In the genomic region with DNA sequence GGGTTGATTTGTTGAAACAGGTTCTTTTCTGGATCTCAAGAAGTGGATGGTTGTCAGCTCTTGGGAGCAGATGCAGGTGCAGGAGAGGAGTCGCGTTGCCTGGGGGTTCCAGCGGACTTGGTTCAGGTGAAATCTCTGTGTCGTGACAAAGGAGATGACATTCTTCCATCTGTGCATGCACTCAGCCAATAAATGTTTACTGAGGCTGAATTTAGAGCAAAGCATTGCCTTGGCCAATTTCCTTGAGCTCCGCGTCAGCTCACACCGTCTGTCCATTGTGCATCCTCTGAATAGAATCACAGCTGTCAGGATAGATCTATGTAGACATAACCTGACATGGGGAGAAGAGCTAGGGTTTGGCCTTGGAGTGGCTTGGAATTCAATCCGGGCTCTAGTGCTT, we compare ENCODE assay signal across 14 cellular contexts.
"Had no signal": no experiment of that assay in that cellular context is flagged by ENCODE, and none has a peak within 500 bp of the region (broad histone marks: within the 10 kb centered on the region; RNA-seq: fewer than 3 reads in every experiment).

No MANE protein-coding gene starts in this region.

- DNase-seq: activated CD4-positive, alpha-beta T cell treated with anti-CD3 and anti-CD28 coated beads for 4 hours; activated CD4-positive, alpha-beta T cell treated with anti-CD3 and anti-CD28 coated beads, Interleukin-2, amount 50 U/mL, for 48 hours; activated CD8-positive, alpha-beta memory T cell treated with anti-CD3 and anti-CD28 coated beads for 24 hours; activated gamma-delta T cell; activated naive CD4-positive, alpha-beta T cell treated with anti-CD3 and anti-CD28 coated beads, Interleukin-2, amount 10 ng/mL, durations not matched to agents 7 days and 5 days; activated naive CD8-positive, alpha-beta T cell treated with anti-CD3 and anti-CD28 coated beads, Interleukin-2, amount 10 ng/mL, durations not matched to agents 7 days and 5 days; hippocampal formation; left colon; mammary epithelial cell; naive B cell; right cardiac atrium; spleen; stimulated activated naive CD4-positive, alpha-beta T cell; T-helper 1 cell had no signal
